In the genomic region with DNA sequence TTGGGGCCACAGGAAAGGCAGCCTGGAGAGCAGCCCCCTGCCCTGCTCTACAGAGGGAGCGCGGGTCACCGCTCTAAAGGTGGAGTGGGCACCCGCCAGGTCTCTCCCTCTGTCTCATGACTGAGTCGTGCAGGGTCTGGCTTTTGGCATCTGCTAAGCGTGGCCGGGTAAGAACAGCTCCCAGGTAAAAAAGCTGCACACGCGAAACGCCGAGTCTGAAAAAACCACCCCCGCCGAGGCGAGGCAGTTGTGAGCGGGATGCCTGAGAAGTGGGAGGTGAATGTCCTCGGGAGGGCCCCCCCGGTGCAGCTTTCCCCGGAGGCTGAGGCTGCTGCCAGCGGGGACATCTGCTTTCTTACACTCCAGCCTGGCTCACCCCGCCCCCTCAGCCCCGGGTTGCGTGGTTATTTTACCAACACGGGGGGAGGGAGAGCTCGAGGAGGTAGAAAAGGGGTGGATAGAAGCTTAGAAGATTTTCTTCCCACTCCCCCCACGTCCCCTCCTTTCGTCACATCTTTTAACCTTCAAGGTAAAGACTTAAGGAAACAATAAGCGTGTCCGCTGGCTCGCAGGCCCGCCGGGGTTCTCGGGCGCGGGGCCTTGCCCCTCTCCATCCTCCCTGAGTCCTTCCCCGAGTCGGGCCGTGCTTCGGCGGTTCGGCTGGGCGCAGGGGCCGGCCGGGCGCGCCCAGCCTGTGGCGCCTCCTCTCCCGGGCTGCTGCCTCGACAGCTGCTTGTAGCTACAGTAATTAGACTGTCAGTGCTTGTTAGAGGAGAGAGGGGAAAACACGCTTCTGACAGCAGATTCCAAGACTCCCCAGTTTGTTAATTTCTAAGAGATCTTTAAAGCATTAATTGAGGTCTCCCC, we compare ENCODE assay signal across 8 cellular contexts.
DNase-seq lines count a peak whose midpoint lies in the region; ATAC-seq, FAIRE-seq and TF ChIP-seq lines count a peak whose summit lies in the region.

No MANE protein-coding gene starts in this region.

- H3K9me3 ChIP-seq in kidney (ENCODE audit: control insufficient read depth in 1 of 2, low read length in 2 of 2) (no peaks in the 10 kb centered on the region), smooth muscle cell (replicated peaks; ENCODE audit: low read depth) (no peaks in the 10 kb centered on the region)

- H2AFZ ChIP-seq in KMS-11 (ENCODE audit: low read depth) (peak overlapping the region; percentile 69), smooth muscle cell (ENCODE audit: low read depth) (no peak overlapping the region)

- no peak for FAIRE-seq in kidney (lab: Jason Lieb, UNC)

- DNase-seq in DMS 273 (lab: John Stamatoyannopoulos, UW; ENCODE audit: unreplicated experiment) (peak; percentile 92), cardiac fibroblast (ENCODE audit: low read depth in 2 of 2) (peak; percentile 43 to 51), kidney (peak; percentile 77), smooth muscle cell (lab: John Stamatoyannopoulos, UW; ENCODE audit: unreplicated experiment) (peak; percentile 44)

- H3K4me1 ChIP-seq in KMS-11 (ENCODE audit: low read depth, poor library complexity, severe bottlenecking) (peaks cover 8% of the 10 kb centered on the region), kidney (ENCODE audit: control insufficient read depth in 1 of 2, insufficient read depth in 1 of 2, low read depth in 1 of 2, low read length in 2 of 2) (no peaks in the 10 kb centered on the region), smooth muscle cell (ENCODE audit: low read depth) (peaks cover 17% of the 10 kb centered on the region)

- TF ChIP-seq CTCF in KMS-11 (conservative IDR thresholded peaks at IDR 0.05; ENCODE audit: low read depth, low read length) (no peak), VCaP (conservative IDR thresholded peaks at IDR 0.05) (no peak), cardiac fibroblast (IDR thresholded peaks at IDR 0.05; ENCODE audit: low read depth, low read length) (no peak), kidney (IDR thresholded peaks at IDR 0.05; ENCODE audit: borderline replicate concordance, extremely low read depth, insufficient read depth) (no peak), smooth muscle cell (IDR thresholded peaks at IDR 0.05; ENCODE audit: borderline replicate concordance, insufficient read depth, poor library complexity, severe bottlenecking) (no peak)

- H3K27me3 ChIP-seq in KMS-11 (ENCODE audit: insufficient read depth, low read depth) (no peaks in the 10 kb centered on the region), smooth muscle cell (ENCODE audit: low read depth) (no peaks in the 10 kb centered on the region)

- peak; percentile 37 for ATAC-seq in GM21447 (IDR thresholded peaks at IDR 0.05; ENCODE audit: unreplicated experiment)
- ATAC-seq in GM18520 (IDR thresholded peaks at IDR 0.05; ENCODE audit: unreplicated experiment), result no peak

- H4K20me1 ChIP-seq in KMS-11 (ENCODE audit: insufficient read depth) (no peaks in the 10 kb centered on the region), smooth muscle cell (ENCODE audit: low read depth) (no peaks in the 10 kb centered on the region)

- intact Hi-C loops in kidney (cut with DNase I), result no loop called here

- H3K27ac ChIP-seq in KMS-11 (no peak overlapping the region), VCaP (peak overlapping the region; percentile 24; the same call in 1 of the 2 replicates), kidney (ENCODE audit: low read depth in 2 of 2, low read length in 2 of 2) (no peak overlapping the region), smooth muscle cell (ENCODE audit: low read depth) (no peak overlapping the region)

- no peak overlapping the region for H3K4me3 ChIP-seq in KMS-11 (IDR thresholded peaks at IDR 0.05; ENCODE audit: insufficient read depth, low read depth, low read length)
- H3K4me3 ChIP-seq in cardiac fibroblast (replicated peaks in 1 of 2; ENCODE audit: low read depth in 2 of 2, low read length in 2 of 2), result peak overlapping the region; percentile 54 to 57
- peak overlapping the region; percentile 63 to 73 for H3K4me3 ChIP-seq in kidney (ENCODE audit: low read length in 2 of 2)
- H3K4me3 ChIP-seq in smooth muscle cell, result peak overlapping the region; percentile 66

- H3K9ac ChIP-seq in KMS-11 (no peak overlapping the region), kidney (ENCODE audit: low read length in 2 of 2) (peak overlapping the region in 1 of 2 donors; percentile 8), smooth muscle cell (ENCODE audit: low read depth) (no peak overlapping the region)

- WGBS in smooth muscle cell (ENCODE audit: low lambda C conversion rate), result 3% methylated on average over 49 of the region's 49 CpGs

- peak overlapping the region; percentile 73 for H3K4me2 ChIP-seq in KMS-11
- H3K4me2 ChIP-seq in smooth muscle cell, result peak overlapping the region; percentile 97

- peaks cover 40% of the 10 kb centered on the region for H3F3A ChIP-seq in smooth muscle cell (ENCODE audit: low read depth)

- H3K79me2 ChIP-seq in KMS-11 (ENCODE audit: insufficient read depth, low read depth) (no peaks in the 10 kb centered on the region), smooth muscle cell (ENCODE audit: low read depth) (no peaks in the 10 kb centered on the region)

- no peaks in the 10 kb centered on the region for H3K36me3 ChIP-seq in KMS-11 (ENCODE audit: insufficient read depth)
- H3K36me3 ChIP-seq in kidney (ENCODE audit: control insufficient read depth in 1 of 2, insufficient read depth in 2 of 2, low read length in 2 of 2), result no peaks in the 10 kb centered on the region
- no peaks in the 10 kb centered on the region for H3K36me3 ChIP-seq in smooth muscle cell (ENCODE audit: low read depth)
